In the genomic region with DNA sequence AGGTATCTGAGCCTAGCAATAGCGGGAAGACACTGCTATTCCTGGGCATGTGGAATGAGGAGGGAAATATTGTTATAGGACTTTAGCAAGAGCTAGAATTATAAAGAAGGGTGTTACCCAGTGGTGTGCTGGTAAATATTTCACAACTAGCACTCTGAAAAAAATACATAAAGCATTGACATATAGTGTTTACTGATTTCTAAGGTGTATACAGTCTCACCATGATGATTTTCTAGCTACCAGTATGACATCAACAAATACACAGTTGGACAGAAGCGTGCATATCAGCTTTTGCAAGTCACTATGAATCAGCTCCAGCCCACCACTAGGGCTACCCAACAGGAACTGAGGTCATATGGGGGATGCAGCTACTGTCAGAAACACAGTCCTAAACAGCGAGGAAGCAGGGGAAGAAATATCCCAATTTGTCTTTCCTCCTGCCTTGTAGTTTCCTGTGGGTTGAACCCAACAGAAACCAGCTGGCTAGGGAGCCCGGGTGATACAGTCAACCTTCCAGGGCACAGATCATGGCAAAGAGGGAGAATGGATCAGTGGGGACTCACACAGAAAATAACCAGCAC, we compare ENCODE assay signal across 12 cellular contexts. TPM values are rescaled to one million over a fixed set of nuclear protein-coding genes. Genes with fewer than 3 reads are reported as not detected.
DNase-seq lines count a peak whose midpoint lies in the region; ATAC-seq and TF ChIP-seq lines count a peak whose summit lies in the region.
"Had no signal": no experiment of that assay in that cellular context is flagged by ENCODE, and none has a peak within 500 bp of the region (broad histone marks: within the 10 kb centered on the region; RNA-seq: fewer than 3 reads in every experiment).

No MANE protein-coding gene starts in this region.

- no peak overlapping the region for H3K27ac Mint-ChIP-seq in activated CD4-positive, alpha-beta T cell treated with anti-CD3 and anti-CD28 coated beads for 36 hours
- peak overlapping the region; percentile 56 for H3K27ac Mint-ChIP-seq in stimulated activated naive CD8-positive, alpha-beta T cell treated with anti-CD3 and anti-CD28 coated beads, Interleukin-15, Interleukin-2, amounts not matched to agents 100 ng/mL and 50 ng/mL, for 24 hours
- H3K27ac Mint-ChIP-seq: effector memory CD8-positive, alpha-beta T cell had no signal

- H3K9me3 ChIP-seq in transverse colon, result no peaks in the 10 kb centered on the region

- CTCF ChIA-PET in activated CD4-positive, alpha-beta T cell treated with anti-CD3 and anti-CD28 coated beads for 36 hours (lab: Charles Lee), result no interaction called here

- H3K27me3 ChIP-seq in transverse colon, result no peaks in the 10 kb centered on the region

- intact Hi-C loops in activated CD4-positive, alpha-beta T cell treated with anti-CD3 and anti-CD28 coated beads for 36 hours (cut with DNase I, micrococcal nuclease), result no loop called here
- intact Hi-C loops in transverse colon (cut with DNase I; ENCODE audit: low total_unique reads), result no loop called here

- no peak overlapping the region for H3K4me3 Mint-ChIP-seq in activated CD4-positive, alpha-beta T cell treated with anti-CD3 and anti-CD28 coated beads for 36 hours
- H3K4me3 Mint-ChIP-seq in stimulated activated naive CD8-positive, alpha-beta T cell treated with anti-CD3 and anti-CD28 coated beads, Interleukin-15, Interleukin-2, amounts not matched to agents 100 ng/mL and 50 ng/mL, for 24 hours, result no peak overlapping the region
- H3K4me3 Mint-ChIP-seq: effector memory CD8-positive, alpha-beta T cell had no signal

- in situ Hi-C loops in transverse colon (cut with MboI; ENCODE audit: low pct_ligation_motif_present in 1 of 4, low pct_unique_long_range_greater_than_20kb in 1 of 4, low sequenced_read_pairs in 3 of 4), result no loop called here

- H3K4me3 ChIP-seq in fibroblast of mammary gland (ENCODE audit: control insufficient read depth, low read depth, low read length) (no peak overlapping the region), transverse colon (no peak overlapping the region)

- H3K4me1 ChIP-seq in transverse colon, result peaks cover 0 to 2% (median 0%) of the 10 kb centered on the region in 4 donors

- TF ChIP-seq EP300 in transverse colon (IDR thresholded peaks at IDR 0.05; ENCODE audit: low read depth), result no peak

- TF ChIP-seq CTCF in fibroblast of mammary gland (conservative IDR thresholded peaks at IDR 0.05; ENCODE audit: control insufficient read depth, insufficient read depth, low read depth, low read length), result peak; percentile 8
- no peak for TF ChIP-seq CTCF in transverse colon (IDR thresholded peaks at IDR 0.05)

- H3K27ac ChIP-seq in transverse colon, result no peak overlapping the region

- POLR2A ChIA-PET in activated CD4-positive, alpha-beta T cell treated with anti-CD3 and anti-CD28 coated beads for 36 hours (lab: Charles Lee), result no interaction called here

- no peak for TF ChIP-seq POLR2A in transverse colon (IDR thresholded peaks at IDR 0.05)

- H3K27me3 Mint-ChIP-seq in activated CD4-positive, alpha-beta T cell treated with anti-CD3 and anti-CD28 coated beads for 36 hours, result no peaks in the 10 kb centered on the region
- no peaks in the 10 kb centered on the region for H3K27me3 Mint-ChIP-seq in stimulated activated naive CD8-positive, alpha-beta T cell treated with anti-CD3 and anti-CD28 coated beads, Interleukin-15, Interleukin-2, amounts not matched to agents 100 ng/mL and 50 ng/mL, for 24 hours

- H3K36me3 ChIP-seq in transverse colon, result no peaks in the 10 kb centered on the region

- peak; percentile 42 for ATAC-seq in activated CD4-positive, alpha-beta T cell treated with anti-CD3 and anti-CD28 coated beads for 36 hours
- ATAC-seq: effector memory CD8-positive, alpha-beta T cell had no signal

- 60 to 72% methylated on average over 4 of the region's 4 CpGs for WGBS in transverse colon (ENCODE audit: low coverage in 1 of 2), 2 donors

- H3K36me3 Mint-ChIP-seq in activated CD4-positive, alpha-beta T cell treated with anti-CD3 and anti-CD28 coated beads for 36 hours (ENCODE audit: low read depth), result peaks cover under 1% of the 10 kb centered on the region
- no peaks in the 10 kb centered on the region for H3K36me3 Mint-ChIP-seq in stimulated activated naive CD8-positive, alpha-beta T cell treated with anti-CD3 and anti-CD28 coated beads, Interleukin-15, Interleukin-2, amounts not matched to agents 100 ng/mL and 50 ng/mL, for 24 hours (ENCODE audit: low read depth)

- H3K9me3 Mint-ChIP-seq in activated CD4-positive, alpha-beta T cell treated with anti-CD3 and anti-CD28 coated beads for 36 hours (ENCODE audit: low read depth), result peaks cover 5% of the 10 kb centered on the region
- H3K9me3 Mint-ChIP-seq in stimulated activated naive CD8-positive, alpha-beta T cell treated with anti-CD3 and anti-CD28 coated beads, Interleukin-15, Interleukin-2, amounts not matched to agents 100 ng/mL and 50 ng/mL, for 24 hours, result peaks cover 5% of the 10 kb centered on the region
- H3K9me3 Mint-ChIP-seq: effector memory CD8-positive, alpha-beta T cell had no signal

- DNase-seq in activated CD4-positive, alpha-beta T cell treated with anti-CD3 and anti-CD28 coated beads for 36 hours, result peak; percentile 6
- DNase-seq in activated CD4-positive, alpha-beta T cell treated with anti-CD3 and anti-CD28 coated beads for 4 hours, result no peak
- DNase-seq in NOMO-1 treated with dmso at 0.1 percent for 144 hours (lab: John Stamatoyannopoulos, UW; ENCODE audit: unreplicated experiment), result peak; percentile 39
- DNase-seq in fibroblast of mammary gland (ENCODE audit: low read depth), result peak; percentile 75
- DNase-seq in transverse colon, result no peak
- no peak for DNase-seq in NCI-H524 treated with DMSO at 0.1 percent for 48 hours (lab: John Stamatoyannopoulos, UW)
- DNase-seq in activated CD4-positive, alpha-beta T cell treated with anti-CD3 and anti-CD28 coated beads, Interleukin-2, amount 50 U/mL, for 1 hour, result no peak
- DNase-seq: ACHN; activated T-cell treated with anti-CD3 and anti-CD28 coated beads, Interleukin-2, amount 50 U/mL, for 1 hour; effector memory CD8-positive, alpha-beta T cell; SW 1271 had no signal

- H3K4me1 Mint-ChIP-seq in activated CD4-positive, alpha-beta T cell treated with anti-CD3 and anti-CD28 coated beads for 36 hours, result peaks cover 10% of the 10 kb centered on the region
- H3K4me1 Mint-ChIP-seq in stimulated activated naive CD8-positive, alpha-beta T cell treated with anti-CD3 and anti-CD28 coated beads, Interleukin-15, Interleukin-2, amounts not matched to agents 100 ng/mL and 50 ng/mL, for 24 hours (ENCODE audit: low read depth), result peaks cover 3% of the 10 kb centered on the region

RNA-seq across cellular contexts. Expression of a gene that starts 39.6 kb away (rescaled TPM):
- total RNA-seq in activated CD4-positive, alpha-beta T cell treated with anti-CD3 and anti-CD28 coated beads for 36 hours, result under 1 TPM; 0.16 to 0.58 TPM
- total RNA-seq in transverse colon, result 10 to 100 TPM; 20.9 to 87.7 (median 73.2) TPM

RNA-seq across cellular contexts. Expression of a gene that starts 46.3 kb away (rescaled TPM):
- 100 to 1,000 TPM; 157 to 186 TPM for total RNA-seq in activated CD4-positive, alpha-beta T cell treated with anti-CD3 and anti-CD28 coated beads for 36 hours
- total RNA-seq in transverse colon, result 100 to 1,000 TPM in 1 of 4 donors, 10 to 100 TPM in 2, 1 to 10 TPM in 1; 9.6 to 129 (median 63.7) TPM

Comparison
In these comparisons a context has a peak if more than half of its experiments do, and no peak if none do; other contexts are left out.
1. DNase-seq: peak in activated CD4-positive, alpha-beta T cell treated with anti-CD3 and anti-CD28 coated beads for 36 hours (single experiment), NOMO-1 treated with dmso at 0.1 percent for 144 hours (single experiment) and fibroblast of mammary gland (single experiment); none in activated CD4-positive, alpha-beta T cell treated with anti-CD3 and anti-CD28 coated beads for 4 hours (0 of 2), transverse colon (single experiment), NCI-H524 treated with DMSO at 0.1 percent for 48 hours (single experiment) and activated CD4-positive, alpha-beta T cell treated with anti-CD3 and anti-CD28 coated beads, Interleukin-2, amount 50 U/mL, for 1 hour (single experiment).
2. RNA of a gene that starts 39.6 kb away (total RNA-seq): 20.9 to 87.7 TPM in transverse colon; 0.16 to 0.58 TPM in activated CD4-positive, alpha-beta T cell treated with anti-CD3 and anti-CD28 coated beads for 36 hours; every median in the first group is over 10 times any median in the second.